ENCODE assay signal across 21 cellular contexts in the genomic region with DNA sequence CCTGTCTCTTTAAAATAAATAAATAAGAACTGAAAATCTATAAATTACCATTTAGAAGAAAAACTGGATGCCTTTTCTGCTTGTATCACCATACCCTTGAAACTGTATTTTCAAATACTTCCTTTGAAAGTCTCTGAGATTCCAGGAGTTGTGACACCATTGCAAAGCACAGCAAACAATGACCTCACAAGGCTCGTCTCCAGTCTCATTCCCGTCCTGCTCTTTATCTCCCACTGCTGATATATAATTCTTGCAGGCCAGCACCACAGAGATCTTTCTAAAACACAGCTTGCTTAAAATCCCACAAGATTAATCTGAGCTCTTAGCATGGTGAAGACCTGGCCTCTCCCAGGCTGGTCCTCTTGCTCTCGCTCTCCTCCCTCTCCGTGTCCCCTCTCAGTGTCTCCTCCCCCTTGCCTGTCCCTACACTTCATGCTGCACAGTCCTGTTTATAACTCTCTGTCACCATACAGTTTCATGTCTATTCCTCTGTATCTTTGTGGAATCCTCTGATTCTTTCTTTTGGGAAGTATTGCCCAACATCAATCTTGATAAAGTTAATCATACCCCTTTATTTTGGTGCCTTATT.
"Had no signal": no experiment of that assay in that cellular context is flagged by ENCODE, and none has a peak within 500 bp of the region (broad histone marks: within the 10 kb centered on the region; RNA-seq: fewer than 3 reads in every experiment).

No MANE protein-coding gene starts in this region.

- H3K27ac ChIP-seq: body of pancreas, lower lobe of right lung, skin epidermis, suprapubic skin, transverse colon, VCaP had no signal

- H3K4me3 Mint-ChIP-seq: activated naive CD8-positive, alpha-beta T cell treated with anti-CD3 and anti-CD28 coated beads, Interleukin-2, amount 10 ng/mL, durations not matched to agents 7 days and 5 days; endodermal cell; nephron; stimulated activated naive CD8-positive, alpha-beta T cell treated with anti-CD3 and anti-CD28 coated beads, Interleukin-15, amount 100 ng/mL, for 72 hours had no signal

- H3K27ac Mint-ChIP-seq: activated naive CD8-positive, alpha-beta T cell treated with anti-CD3 and anti-CD28 coated beads, Interleukin-2, amount 10 ng/mL, durations not matched to agents 7 days and 5 days; endodermal cell; nephron; progenitor cell of endocrine pancreas; stimulated activated naive CD8-positive, alpha-beta T cell treated with anti-CD3 and anti-CD28 coated beads, Interleukin-15, amount 100 ng/mL, for 72 hours had no signal

- H3K4me1 Mint-ChIP-seq: activated naive CD8-positive, alpha-beta T cell treated with anti-CD3 and anti-CD28 coated beads, Interleukin-2, amount 10 ng/mL, durations not matched to agents 7 days and 5 days; nephron; stimulated activated naive CD8-positive, alpha-beta T cell treated with anti-CD3 and anti-CD28 coated beads, Interleukin-15, amount 100 ng/mL, for 72 hours had no signal

- H3K4me3 ChIP-seq: body of pancreas, lower lobe of right lung, skin epidermis, suprapubic skin, transverse colon had no signal

- H3K9me3 Mint-ChIP-seq: endodermal cell; stimulated activated naive CD8-positive, alpha-beta T cell treated with anti-CD3 and anti-CD28 coated beads, Interleukin-15, amount 100 ng/mL, for 72 hours had no signal

- H3K27me3 ChIP-seq: body of pancreas, suprapubic skin, transverse colon had no signal

- H3K27me3 Mint-ChIP-seq: activated naive CD8-positive, alpha-beta T cell treated with anti-CD3 and anti-CD28 coated beads, Interleukin-2, amount 10 ng/mL, durations not matched to agents 7 days and 5 days; progenitor cell of endocrine pancreas; stimulated activated naive CD8-positive, alpha-beta T cell treated with anti-CD3 and anti-CD28 coated beads, Interleukin-15, amount 100 ng/mL, for 72 hours had no signal

- H3K9me3 ChIP-seq: body of pancreas, lower lobe of right lung, suprapubic skin, transverse colon had no signal

- H3K4me1 ChIP-seq: body of pancreas, lower lobe of right lung, suprapubic skin, transverse colon had no signal

- ATAC-seq: body of pancreas; lower lobe of right lung; stimulated activated naive CD8-positive, alpha-beta T cell treated with anti-CD3 and anti-CD28 coated beads, Interleukin-15, amount 100 ng/mL, for 72 hours had no signal

- DNase-seq: activated CD4-positive, alpha-beta T cell treated with anti-CD3 and anti-CD28 coated beads for 1 hour; activated naive CD4-positive, alpha-beta T cell; activated naive CD8-positive, alpha-beta T cell treated with anti-CD3 and anti-CD28 coated beads, Interleukin-2, amount 10 ng/mL, durations not matched to agents 7 days and 5 days; body of pancreas; central memory CD4-positive, alpha-beta T cell; endodermal cell; head of caudate nucleus; lower lobe of right lung; midbrain; occipital lobe; stimulated activated CD4-positive, alpha-beta T cell treated with anti-CD3 and anti-CD28 coated beads, Interleukin-15, amount 100 ng/mL, for 24 hours; stimulated activated CD4-positive, alpha-beta T cell treated with anti-CD3 and anti-CD28 coated beads, Interleukin-2, amount 100 ng/mL, for 48 hours; stimulated activated naive CD8-positive, alpha-beta T cell treated with anti-CD3 and anti-CD28 coated beads, Interleukin-15, amount 100 ng/mL, for 72 hours; SW 1271; T-helper 2 cell; transverse colon had no signal
